Comparison of ENCODE assay signal across 10 cellular contexts in genomic region chr10:89263531-89263930, GRCh38. TPM values are rescaled to one million over a fixed set of nuclear protein-coding genes. Genes with fewer than 3 reads are reported as not detected.
"Had no signal": no experiment of that assay in that cellular context is flagged by ENCODE, and none has a peak within 500 bp of the region (broad histone marks: within the 10 kb centered on the region; RNA-seq: fewer than 3 reads in every experiment).

No MANE protein-coding gene starts in this region.

- H3K36me3 Mint-ChIP-seq: activated naive CD4-positive, alpha-beta T cell treated with anti-CD3 and anti-CD28 coated beads, Interleukin-2, amount 10 ng/mL, durations not matched to agents 7 days and 5 days; neural progenitor cell; stimulated activated effector memory CD8-positive, alpha-beta T cell treated with anti-CD3 and anti-CD28 coated beads, Interleukin-12 subunit alpha, Interleukin-12 subunit beta, amount 100 ng/mL, for 72 hours; type B pancreatic cell had no signal

- H2AFZ ChIP-seq: neural progenitor cell had no signal

- H3K36me3 ChIP-seq: neural progenitor cell had no signal

- H3K4me3 Mint-ChIP-seq: activated CD4-positive, alpha-beta T cell treated with anti-CD3 and anti-CD28 coated beads for 36 hours; activated naive CD4-positive, alpha-beta T cell treated with anti-CD3 and anti-CD28 coated beads, Interleukin-2, amount 10 ng/mL, durations not matched to agents 7 days and 5 days; neural progenitor cell; stimulated activated effector memory CD8-positive, alpha-beta T cell treated with anti-CD3 and anti-CD28 coated beads, Interleukin-12 subunit alpha, Interleukin-12 subunit beta, amount 100 ng/mL, for 72 hours; type B pancreatic cell had no signal

- H3K4me1 Mint-ChIP-seq: activated naive CD4-positive, alpha-beta T cell treated with anti-CD3 and anti-CD28 coated beads, Interleukin-2, amount 10 ng/mL, durations not matched to agents 7 days and 5 days had no signal

- H3K27ac Mint-ChIP-seq: activated CD4-positive, alpha-beta T cell treated with anti-CD3 and anti-CD28 coated beads for 36 hours; activated naive CD4-positive, alpha-beta T cell treated with anti-CD3 and anti-CD28 coated beads, Interleukin-2, amount 10 ng/mL, durations not matched to agents 7 days and 5 days; activated T-helper 2 cell treated with anti-CD3 and anti-CD28 coated beads, Interferon-gamma antibody, Interleukin-2, Interleukin-4, amounts not matched to agents 10 μg/mL and 5 μg/mL and 100 μg/mL, durations not matched to agents 14 hours and 24 hours and 36 hours; neural progenitor cell; stimulated activated effector memory CD8-positive, alpha-beta T cell treated with anti-CD3 and anti-CD28 coated beads, Interleukin-12 subunit alpha, Interleukin-12 subunit beta, amount 100 ng/mL, for 72 hours had no signal

- DNase-seq: activated CD4-positive, alpha-beta T cell treated with anti-CD3 and anti-CD28 coated beads for 36 hours; activated naive CD4-positive, alpha-beta T cell treated with anti-CD3 and anti-CD28 coated beads, Interleukin-2, amount 10 ng/mL, durations not matched to agents 7 days and 5 days; central memory CD4-positive, alpha-beta T cell; posterior cingulate gyrus; SW 1271 had no signal

- H3K27me3 ChIP-seq: neural progenitor cell had no signal

- H3K27me3 Mint-ChIP-seq: activated CD4-positive, alpha-beta T cell treated with anti-CD3 and anti-CD28 coated beads for 36 hours; type B pancreatic cell had no signal

- H3K4me2 ChIP-seq: neural progenitor cell had no signal

- H3K4me3 ChIP-seq: neural progenitor cell had no signal

- ATAC-seq: activated CD4-positive, alpha-beta T cell treated with anti-CD3 and anti-CD28 coated beads for 36 hours; right cardiac atrium; stimulated activated effector memory CD8-positive, alpha-beta T cell treated with anti-CD3 and anti-CD28 coated beads, Interleukin-12 subunit alpha, Interleukin-12 subunit beta, amount 100 ng/mL, for 72 hours had no signal

- H3K4me1 ChIP-seq: neural progenitor cell had no signal

- H3K9me3 Mint-ChIP-seq: activated T-helper 2 cell treated with anti-CD3 and anti-CD28 coated beads, Interferon-gamma antibody, Interleukin-2, Interleukin-4, amounts not matched to agents 10 μg/mL and 5 μg/mL and 100 μg/mL, durations not matched to agents 14 hours and 24 hours and 36 hours; neural progenitor cell; stimulated activated effector memory CD8-positive, alpha-beta T cell treated with anti-CD3 and anti-CD28 coated beads, Interleukin-12 subunit alpha, Interleukin-12 subunit beta, amount 100 ng/mL, for 72 hours; type B pancreatic cell had no signal

- H3K27ac ChIP-seq: neural progenitor cell had no signal

RNA-seq across cellular contexts. Expression of gene CH25H, which starts 56.4 kb away (rescaled TPM):
- total RNA-seq: activated CD4-positive, alpha-beta T cell treated with anti-CD3 and anti-CD28 coated beads for 36 hours; activated T-helper 2 cell treated with anti-CD3 and anti-CD28 coated beads, Interferon-gamma antibody, Interleukin-2, Interleukin-4, amounts not matched to agents 10 μg/mL and 5 μg/mL and 100 μg/mL, durations not matched to agents 14 hours and 24 hours and 36 hours had no signal
